In the genomic region with DNA sequence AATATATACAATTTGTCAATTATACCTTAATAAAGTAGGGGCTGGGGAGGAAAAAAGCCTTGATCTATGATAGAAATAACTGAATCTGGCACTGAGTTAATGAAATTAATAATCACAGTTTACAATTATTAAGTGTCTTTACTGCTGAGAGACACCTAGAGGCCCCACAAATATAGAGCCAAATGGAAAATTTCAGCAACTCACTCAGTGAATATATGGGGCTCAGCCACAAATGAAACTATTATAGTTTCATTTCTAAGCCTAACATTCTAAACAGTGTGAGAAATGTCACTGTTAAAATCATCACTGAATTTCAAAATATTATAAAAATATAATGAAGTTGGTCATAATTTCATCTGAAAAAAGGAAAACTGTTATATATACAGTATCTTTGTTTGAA, we compare ENCODE assay signal across 21 cellular contexts. TPM values are rescaled to one million over a fixed set of nuclear protein-coding genes. Genes with fewer than 3 reads are reported as not detected.
DNase-seq lines count a peak whose midpoint lies in the region; ATAC-seq, FAIRE-seq and TF ChIP-seq lines count a peak whose summit lies in the region.
"Had no signal": no experiment of that assay in that cellular context is flagged by ENCODE, and none has a peak within 500 bp of the region (broad histone marks: within the 10 kb centered on the region; RNA-seq: fewer than 3 reads in every experiment).

No MANE protein-coding gene starts in this region.

- no peaks in the 10 kb centered on the region for H3K27me3 ChIP-seq in K562 (ENCODE audit: control insufficient read depth in 2 of 2, insufficient read depth in 2 of 2, low read length in 2 of 2)
- H3K27me3 ChIP-seq: BE2C, MG63 had no signal

- POLR2A ChIA-PET in K562 (lab: Yijun Ruan, JAX) = no interaction called here

- no peak overlapping the region for H2AFZ ChIP-seq in K562 (ENCODE audit: low read depth, low read length)

- no peak overlapping the region for H3K4me3 ChIP-seq in K562
- no peak overlapping the region for H3K4me3 ChIP-seq in foreskin fibroblast (ENCODE audit: low read depth in 1 of 2, low read length in 2 of 2)
- H3K4me3 ChIP-seq in kidney (ENCODE audit: low read length in 2 of 2) = no peak overlapping the region
- H3K4me3 ChIP-seq: MG63 had no signal

- TF ChIP-seq CTCF in K562 (IDR thresholded peaks at IDR 0.05 in 2 of 3, conservative IDR thresholded peaks at IDR 0.05 in 1 of 3; ENCODE audit: insufficient read depth in 2 of 3, low read depth in 1 of 3, low read length in 3 of 3) (no peak), foreskin fibroblast (IDR thresholded peaks at IDR 0.05; ENCODE audit: low read depth, low read length) (no peak), kidney (IDR thresholded peaks at IDR 0.05; ENCODE audit: borderline replicate concordance, extremely low read depth, insufficient read depth) (no peak)

- no peak overlapping the region for H3K27ac ChIP-seq in K562 (ENCODE audit: extremely low read depth, low read depth, low read length)
- H3K27ac ChIP-seq in kidney (ENCODE audit: low read depth in 2 of 2, low read length in 2 of 2) = no peak overlapping the region

- no peaks in the 10 kb centered on the region for H4K20me1 ChIP-seq in K562 (replicated peaks; ENCODE audit: control insufficient read depth, insufficient read depth, low read length)

- in situ Hi-C loops in K562 (cut with MboI) = no loop called here

- no TSS peak for BruUV-seq in K562 (replicated peaks; lab: Mats Ljungman, UMichigan)

- FAIRE-seq in K562 (lab: Jason Lieb, UNC) (no peak), kidney (lab: Jason Lieb, UNC) (no peak)
- FAIRE-seq: A204.1, GM12892 had no signal

- no peak for TF ChIP-seq RAD21 in K562 (CRISPR knock-in tag; conservative IDR thresholded peaks at IDR 0.05 in 1 of 2, IDR thresholded peaks at IDR 0.05 in 1 of 2)

- CTCF ChIA-PET in K562 (lab: Yijun Ruan, JAX; ENCODE audit: low intra/inter-chr PET ratio) = no interaction called here

- ATAC-seq in GM18498 (IDR thresholded peaks at IDR 0.05; ENCODE audit: unreplicated experiment) = peak; percentile 62
- peak; percentile 62 for ATAC-seq in GM21529 (IDR thresholded peaks at IDR 0.05; ENCODE audit: unreplicated experiment)
- ATAC-seq in HG03135 (IDR thresholded peaks at IDR 0.05; ENCODE audit: unreplicated experiment) = peak; percentile 52
- ATAC-seq in K562 = no peak
- no peak for ATAC-seq in HG02763 (IDR thresholded peaks at IDR 0.05; ENCODE audit: unreplicated experiment)

- H3K9me3 ChIP-seq in K562 (replicated peaks; ENCODE audit: control insufficient read depth, insufficient read depth, low read depth, low read length) = no peaks in the 10 kb centered on the region
- H3K9me3 ChIP-seq in kidney (ENCODE audit: control insufficient read depth in 1 of 2, low read length in 2 of 2) = no peaks in the 10 kb centered on the region
- H3K9me3 ChIP-seq: BE2C, MG63 had no signal

- no peak for DNase-seq in K562 (ENCODE audit: extremely low read depth in 1 of 4, low spot score in 3 of 4)
- no peak for DNase-seq in foreskin fibroblast
- DNase-seq in DMS114 treated with DMSO at 0.1 percent for 48 hours (lab: John Stamatoyannopoulos, UW; ENCODE audit: unreplicated experiment) = no peak
- DNase-seq in kidney = no peak
- DNase-seq: BE2C; DMS79; H9; MG63; NCI-H1048; NCI-H1436; NCI-H187 treated with DMSO at 0.1 percent for 48 hours; NCI-H2107; NCI-H510A; NCI-H748 treated with DMSO at 0.1 percent for 48 hours; NK-92 treated with Interleukin-12 subunit alpha and Interleukin-12 subunit beta, amount 100 ng/mL, for 24 hours had no signal

- no peak for TF ChIP-seq EP300 in K562 (IDR thresholded peaks at IDR 0.05; ENCODE audit: low read length)

- H3K36me3 ChIP-seq in K562 (ENCODE audit: control insufficient read depth, insufficient read depth, low read length) = peaks cover 20% of the 10 kb centered on the region; the same call in 2 of the 3 replicates
- H3K36me3 ChIP-seq in kidney (ENCODE audit: control insufficient read depth in 1 of 2, insufficient read depth in 2 of 2, low read length in 2 of 2) = no peaks in the 10 kb centered on the region

- no peaks in the 10 kb centered on the region for H3K79me2 ChIP-seq in K562 (ENCODE audit: control insufficient read depth, insufficient read depth, low read length)

- no peaks in the 10 kb centered on the region for H3K9me1 ChIP-seq in K562 (ENCODE audit: control insufficient read depth, insufficient read depth, low read length)

- no peaks in the 10 kb centered on the region for H3K4me1 ChIP-seq in K562 (replicated peaks in 1 of 2; ENCODE audit: control insufficient read depth in 2 of 2, insufficient read depth in 2 of 2, low read length in 2 of 2)
- H3K4me1 ChIP-seq in kidney (ENCODE audit: control insufficient read depth in 1 of 2, insufficient read depth in 1 of 2, low read depth in 1 of 2, low read length in 2 of 2) = no peaks in the 10 kb centered on the region

- no peak for TF ChIP-seq POLR2A in K562 (conservative IDR thresholded peaks at IDR 0.05)

- H3K9ac ChIP-seq in K562 (ENCODE audit: insufficient read depth in 1 of 2, low read depth in 2 of 2, low read length in 2 of 2) (no peak overlapping the region), kidney (ENCODE audit: low read length in 2 of 2) (no peak overlapping the region)

- intact Hi-C loops in K562 (cut with micrococcal nuclease) = loop anchor here (1.0 kb wide), 1 partner anchor 147 kb away; no protein-coding TSS in a partner anchor
- intact Hi-C loops in kidney (cut with DNase I) = no loop called here

- no peak overlapping the region for H3K4me2 ChIP-seq in K562 (ENCODE audit: insufficient read depth, low read length)

TF ChIP-seq in K562, 482 proteins besides CTCF, POLR2A, EP300 and RAD21:
- no peak for TF ChIP-seq SPI1 (IDR thresholded peaks at IDR 0.05; ENCODE audit: borderline replicate concordance, low read depth, low read length)
- peak; percentile 17 for TF ChIP-seq DACH1 (IDR thresholded peaks at IDR 0.05; ENCODE audit: partially characterized antibody)

RNA-seq across cellular contexts. Expression of gene GNB4, which starts 40.3 kb away (rescaled TPM):
- 10.7 and 22.4 TPM in 2 replicates for total RNA-seq in K562 (2011; cell fraction: chromatin; rRNA removed; ENCODE audit: low replicate concordance)
- total RNA-seq in K562 (2011; cell fraction: nucleolus; rRNA removed) = 4.8 and 8.7 TPM in 2 replicates
- 16.1 and 23.0 TPM in 2 replicates for total RNA-seq in K562 (2011; cell fraction: nucleoplasm; rRNA removed)
- total RNA-seq in K562 (2014; rRNA removed) (18.3 and 20.0 TPM in 2 replicates), K562 (2014; rRNA removed; fragmentation: Illumina TruSeq; extraction: Trizol) (34.7 and 38.4 TPM in 2 replicates), K562 (2015; rRNA removed; fragmentation: Illumina TruSeq; extraction: Trizol) (24.8 and 26.2 TPM in 2 replicates), K562 (2021) (27.9 and 28.8 TPM in 2 replicates), kidney (31.0 TPM)
- polyA plus RNA-seq in K562 (2011; rRNA removed) (30.6 and 36.7 TPM in 2 replicates), K562 (2014; fragmentation: Illumina TruSeq; extraction: Trizol) (19.1 and 21.4 TPM in 2 replicates), K562 (2014; fragmentation: Nextera tagmentation; extraction: Ambion mirVana) (1 to 10 TPM; 6.8 to 7.2 TPM), K562 (2014; rRNA removed) (11.7 and 16.9 TPM in 2 replicates), kidney (ENCODE audit: insufficient read depth, low read depth, low replicate concordance) (3.9 TPM)
- 8.2 and 23.4 TPM in 2 replicates for polyA plus RNA-seq in K562 (2011; cell fraction: cytosol; rRNA removed)
- 4.4 and 8.0 TPM in 2 replicates for polyA plus RNA-seq in K562 (2011; cell fraction: nucleus; rRNA removed)
- 9.1 and 12.8 TPM in 2 replicates for polyA plus RNA-seq in K562 (2012)
- polyA minus RNA-seq in K562 (2011; rRNA and poly(A)+ RNA removed) = 94.2 and 96.0 TPM in 2 replicates
- polyA minus RNA-seq in K562 (2011; cell fraction: cytosol; rRNA and poly(A)+ RNA removed) = 26.3 and 32.2 TPM in 2 replicates
- 6.1 and 12.0 TPM in 2 replicates for polyA minus RNA-seq in K562 (2011; cell fraction: nucleus; rRNA and poly(A)+ RNA removed)

Comparison
In these comparisons a context has a peak if more than half of its experiments do, and no peak if none do; other contexts are left out.
1. ATAC-seq: peak in GM18498 (single experiment), GM21529 (single experiment) and HG03135 (single experiment); none in K562 (single experiment) and HG02763 (single experiment).